ENCODE assay signal across 13 cellular contexts in genomic region chr2:234243871-234244565, GRCh38.
DNase-seq lines count a peak whose midpoint lies in the region; ATAC-seq, FAIRE-seq and TF ChIP-seq lines count a peak whose summit lies in the region.
"Had no signal": no experiment of that assay in that cellular context is flagged by ENCODE, and none has a peak within 500 bp of the region (broad histone marks: within the 10 kb centered on the region; RNA-seq: fewer than 3 reads in every experiment).

No MANE protein-coding gene starts in this region.

- no peak for TF ChIP-seq EP300 in upper lobe of left lung (IDR thresholded peaks at IDR 0.05)

- WGBS in spleen, 5 donors: 47 to 66% (median 54%) methylated on average over 2 of the region's 2 CpGs
- 52 to 69% methylated on average over 2 of the region's 2 CpGs for WGBS in upper lobe of left lung, 2 donors

- peaks cover 9% of the 10 kb centered on the region for H3K4me1 Mint-ChIP-seq in activated naive CD4-positive, alpha-beta T cell treated with anti-CD3 and anti-CD28 coated beads for 36 hours (ENCODE audit: low read depth)
- peaks cover 6 to 17% of the 10 kb centered on the region in 2 donors for H3K4me1 Mint-ChIP-seq in effector memory CD8-positive, alpha-beta T cell (ENCODE audit: low read depth in 2 of 2)

- H3K36me3 ChIP-seq in spleen (no peaks in the 10 kb centered on the region), upper lobe of left lung (no peaks in the 10 kb centered on the region)
- H3K36me3 ChIP-seq: suprapubic skin had no signal

- ATAC-seq in effector memory CD8-positive, alpha-beta T cell (replicated peaks): peak; percentile 36
- no peak for ATAC-seq in upper lobe of left lung (ENCODE audit: low FRiP score in 2 of 2)
- ATAC-seq: GM12878 had no signal

- H3K4me1 ChIP-seq in spleen (peaks cover 0 to 13% (median 3%) of the 10 kb centered on the region in 6 donors), upper lobe of left lung (peaks cover 0 to 6% (median 2%) of the 10 kb centered on the region in 4 donors)
- H3K4me1 ChIP-seq: suprapubic skin had no signal

- DNase-seq in activated naive CD4-positive, alpha-beta T cell treated with anti-CD3 and anti-CD28 coated beads for 36 hours: no peak
- DNase-seq in activated naive CD4-positive, alpha-beta T cell (lab: John Stamatoyannopoulos, UW): no peak
- peak; percentile 63 for DNase-seq in RCC 7860 (ENCODE audit: low spot score)
- no peak for DNase-seq in effector memory CD8-positive, alpha-beta T cell
- DNase-seq in spleen: no peak
- no peak for DNase-seq in dermis blood vessel endothelial cell
- DNase-seq in upper lobe of left lung: no peak
- DNase-seq in NCI-H2107 (lab: John Stamatoyannopoulos, UW): no peak
- DNase-seq: cerebellar nuclear complex, Karpas-422, nephron progenitor cell had no signal

- H3K36me3 Mint-ChIP-seq in activated naive CD4-positive, alpha-beta T cell treated with anti-CD3 and anti-CD28 coated beads for 36 hours (ENCODE audit: low read depth): peaks cover 1% of the 10 kb centered on the region
- no peaks in the 10 kb centered on the region for H3K36me3 Mint-ChIP-seq in effector memory CD8-positive, alpha-beta T cell (ENCODE audit: insufficient read depth)

- H3K27me3 Mint-ChIP-seq in activated naive CD4-positive, alpha-beta T cell treated with anti-CD3 and anti-CD28 coated beads for 36 hours (ENCODE audit: low read depth): no peaks in the 10 kb centered on the region
- H3K27me3 Mint-ChIP-seq in effector memory CD8-positive, alpha-beta T cell: no peaks in the 10 kb centered on the region

- no peaks in the 10 kb centered on the region for H3K9me3 Mint-ChIP-seq in activated naive CD4-positive, alpha-beta T cell treated with anti-CD3 and anti-CD28 coated beads for 36 hours
- no peaks in the 10 kb centered on the region for H3K9me3 Mint-ChIP-seq in effector memory CD8-positive, alpha-beta T cell

- CTCF ChIA-PET in activated naive CD4-positive, alpha-beta T cell treated with anti-CD3 and anti-CD28 coated beads for 36 hours (lab: Charles Lee): no interaction called here

- peak overlapping the region; percentile 30 for H3K4me3 Mint-ChIP-seq in activated naive CD4-positive, alpha-beta T cell treated with anti-CD3 and anti-CD28 coated beads for 36 hours
- H3K4me3 Mint-ChIP-seq in effector memory CD8-positive, alpha-beta T cell: peak overlapping the region; percentile 72 to 81
- H3K4me3 Mint-ChIP-seq: nephron progenitor cell had no signal

- H3K9me3 ChIP-seq in spleen (peaks cover 0 to 6% (median 0%) of the 10 kb centered on the region in 8 donors), upper lobe of left lung (no peaks in the 10 kb centered on the region)
- H3K9me3 ChIP-seq: suprapubic skin had no signal

- H3K27ac Mint-ChIP-seq in activated naive CD4-positive, alpha-beta T cell treated with anti-CD3 and anti-CD28 coated beads for 36 hours: no peak overlapping the region
- peak overlapping the region; percentile 89 to 91 for H3K27ac Mint-ChIP-seq in effector memory CD8-positive, alpha-beta T cell
- H3K27ac Mint-ChIP-seq: nephron progenitor cell had no signal

- H3K4me3 ChIP-seq in spleen (peak overlapping the region in 2 of 8 donors; percentile 7 to 34), upper lobe of left lung (no peak overlapping the region)
- H3K4me3 ChIP-seq: GM12878, suprapubic skin had no signal

- H3K27me3 ChIP-seq in spleen (replicated peaks in 1 of 7) (no peaks in the 10 kb centered on the region), upper lobe of left lung (no peaks in the 10 kb centered on the region)
- H3K27me3 ChIP-seq: suprapubic skin had no signal

- H3K27ac ChIP-seq in spleen (peak overlapping the region in 7 of 8 donors; percentile 10 to 65 (median 44)), upper lobe of left lung (no peak overlapping the region)
- H3K27ac ChIP-seq: suprapubic skin had no signal

- no peak for FAIRE-seq in RCC 7860 (lab: Jason Lieb, UNC)
- FAIRE-seq: GM12878 had no signal

- intact Hi-C loops in activated naive CD4-positive, alpha-beta T cell treated with anti-CD3 and anti-CD28 coated beads for 36 hours (cut with micrococcal nuclease): no loop called here
- intact Hi-C loops in spleen (cut with DNase I; ENCODE audit: low total_unique reads): no loop called here

- TF ChIP-seq CTCF in spleen (IDR thresholded peaks at IDR 0.05 in 8 of 11, conservative IDR thresholded peaks at IDR 0.05 in 3 of 11) (no peak), upper lobe of left lung (IDR thresholded peaks at IDR 0.05) (no peak)

- TF ChIP-seq POLR2A in spleen (IDR thresholded peaks at IDR 0.05): no peak
- no peak for TF ChIP-seq POLR2A in upper lobe of left lung (IDR thresholded peaks at IDR 0.05)

Comparison
In these comparisons a context has a peak if more than half of its experiments do, and no peak if none do; other contexts are left out.
1. H3K27ac ChIP-seq: peak in spleen (7 of 8); none in upper lobe of left lung (0 of 4).